ENCODE assay signal across 8 cellular contexts in the genomic region with DNA sequence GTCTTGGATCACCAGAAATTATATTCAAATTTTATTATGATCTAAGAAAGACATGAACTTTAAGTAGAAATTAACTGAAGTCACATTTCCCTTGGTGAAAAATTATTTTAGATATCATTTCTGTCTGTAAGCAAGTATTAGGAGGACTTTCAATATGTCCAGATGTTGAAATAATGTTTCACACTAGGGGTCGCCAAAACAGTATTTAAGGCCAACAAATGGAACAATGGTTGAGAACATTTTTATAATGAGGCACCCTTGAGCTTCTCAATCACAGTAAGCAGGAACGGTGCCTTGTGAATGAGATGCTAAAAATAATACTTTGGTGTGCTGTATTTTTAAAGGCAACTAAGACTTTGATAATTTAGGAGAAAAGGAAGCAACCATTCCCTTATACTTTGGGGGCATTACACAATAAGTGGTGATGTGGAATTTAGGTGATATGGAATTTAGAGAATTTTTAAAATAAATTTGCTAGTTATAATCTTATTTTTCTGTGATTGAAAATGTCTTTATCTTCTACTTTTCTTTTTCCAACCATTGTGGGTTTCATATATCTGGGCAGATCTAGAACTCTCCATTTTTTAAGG. TPM values are rescaled to one million over a fixed set of nuclear protein-coding genes. Genes with fewer than 3 reads are reported as not detected.
DNase-seq lines count a peak whose midpoint lies in the region; ATAC-seq and TF ChIP-seq lines count a peak whose summit lies in the region.

No MANE protein-coding gene starts in this region.

- peak overlapping the region; percentile 87 for H2AFZ ChIP-seq in HCT116 (ENCODE audit: low read depth, low read length, poor library complexity, severe bottlenecking)

- H3K9me2 ChIP-seq in HCT116 (ENCODE audit: insufficient read depth), result no peaks in the 10 kb centered on the region

- peak; percentile 92 for ATAC-seq in HCT116
- ATAC-seq in naive B cell (ENCODE audit: low read depth in 2 of 2), result peak; percentile 85 to 95

- peaks cover 0 to 5% (median 3%) of the 10 kb centered on the region in 3 donors for H3K4me1 Mint-ChIP-seq in naive B cell

- H3K4me2 ChIP-seq in HCT116 (ENCODE audit: low read length), result no peak overlapping the region

- H3K9me3 Mint-ChIP-seq in naive B cell, result no peaks in the 10 kb centered on the region

- peak; percentile 95 for TF ChIP-seq RAD21 in HCT116 (IDR thresholded peaks at IDR 0.05; ENCODE audit: low read depth)

- in situ Hi-C loops in G401 (cut with HindIII; ENCODE audit: low sequenced_read_pairs), result no loop called here

- POLR2A ChIA-PET in AG04450 (lab: Yijun Ruan, JAX), result no interaction called here
- POLR2A ChIA-PET in HCT116 (lab: Charles Lee), result no interaction called here

- no peak overlapping the region for H3K4me3 ChIP-seq in AG04450 (ENCODE audit: low read depth, low read length)
- H3K4me3 ChIP-seq in HCT116 (replicated peaks in 1 of 2; ENCODE audit: low read depth in 1 of 2, low read length in 2 of 2), result no peak overlapping the region
- no peak overlapping the region for H3K4me3 ChIP-seq in epithelial cell of esophagus (ENCODE audit: low read length)

- H3K9me3 ChIP-seq in AG04450 (ENCODE audit: control insufficient read depth, insufficient read depth, low read length) (no peaks in the 10 kb centered on the region), HCT116 (ENCODE audit: control insufficient read depth in 1 of 2, insufficient read depth in 1 of 2, low read depth in 1 of 2, low read length in 2 of 2) (no peaks in the 10 kb centered on the region)

- H3K27me3 Mint-ChIP-seq in naive B cell, result no peaks in the 10 kb centered on the region

- no peaks in the 10 kb centered on the region for H3K79me2 ChIP-seq in HCT116 (ENCODE audit: insufficient read depth, low read length)

- no peaks in the 10 kb centered on the region for H3K36me3 Mint-ChIP-seq in naive B cell

- BruUV-seq in HCT116 (replicated peaks; lab: Mats Ljungman, UMichigan), result no TSS peak

- RAD21 ChIA-PET in HCT116 (lab: Charles Lee; ENCODE audit: low non-redundant PET in 1 of 2, low total read pairs in 2 of 2, uncharacterized antibody in 2 of 2, unreplicated experiment in 2 of 2), result interaction anchor here (0.6 to 1.0 kb wide), 3 partner anchors 377 to 1782 kb away, joined by 3 to 5 read pairs (median 3); no protein-coding TSS in a partner anchor

- DNase-seq in AG04450 (ENCODE audit: low read depth, low spot score) (peak; percentile 29), G401 (ENCODE audit: low spot score) (peak; percentile 28), HCT116 (ENCODE audit: low read depth, low spot score) (peak; percentile 59), MV-4-11 (lab: John Stamatoyannopoulos, UW) (peak; percentile 68), SW 1271 (lab: John Stamatoyannopoulos, UW) (peak; percentile 9 to 71), epithelial cell of esophagus (ENCODE audit: low read depth) (peak; percentile 77), naive B cell (peak; percentile 60), NCI-H446 treated with DMSO at 0.1 percent for 48 hours (lab: John Stamatoyannopoulos, UW) (no peak)

- TF ChIP-seq CTCF in AG04450 (IDR thresholded peaks at IDR 0.05; ENCODE audit: low read depth, low read length), result peak; percentile 73
- TF ChIP-seq CTCF in HCT116 (IDR thresholded peaks at IDR 0.05 in 2 of 3, conservative IDR thresholded peaks at IDR 0.05 in 1 of 3; ENCODE audit: borderline replicate concordance in 1 of 3, insufficient read depth in 1 of 3, low read depth in 2 of 3, low read length in 2 of 3), result peak; percentile 55 to 88 (median 79)
- TF ChIP-seq CTCF in epithelial cell of esophagus (IDR thresholded peaks at IDR 0.05; ENCODE audit: insufficient read depth, low read depth, low read length, missing control alignments), result peak; percentile 54

- no peak for TF ChIP-seq POLR2A in HCT116 (IDR thresholded peaks at IDR 0.05; ENCODE audit: borderline replicate concordance, extremely low read depth, insufficient read depth, insufficient read length)

- H3K27me3 ChIP-seq in AG04450 (ENCODE audit: control insufficient read depth, insufficient read depth, low read length) (no peaks in the 10 kb centered on the region), HCT116 (ENCODE audit: insufficient read depth, low read length) (no peaks in the 10 kb centered on the region)

- H3K9ac ChIP-seq in HCT116 (ENCODE audit: low read length), result no peak overlapping the region

- CTCF ChIA-PET in AG04450 (lab: Charles Lee) (interaction anchor here (0.6 to 1.6 kb wide), 17 partner anchors 9 to 480 kb away, joined by 3 to 15 read pairs (median 3); no protein-coding TSS in a partner anchor), HCT116 (lab: Charles Lee) (interaction anchor here (0.5 to 1.5 kb wide), 11 partner anchors 12 to 1033 kb away, joined by 3 to 21 read pairs (median 3); no protein-coding TSS in a partner anchor)

- H3K4me1 ChIP-seq in HCT116 (ENCODE audit: control insufficient read depth in 1 of 2, insufficient read depth in 2 of 2, low read length in 2 of 2), result no peaks in the 10 kb centered on the region

- no peak overlapping the region for H3K27ac Mint-ChIP-seq in naive B cell

- H3K4me3 Mint-ChIP-seq in naive B cell, result no peak overlapping the region

- H3K36me3 ChIP-seq in HCT116 (ENCODE audit: control insufficient read depth in 1 of 2, insufficient read depth in 2 of 2, low read length in 2 of 2), result no peaks in the 10 kb centered on the region

- intact Hi-C loops in HCT116 (cut with micrococcal nuclease), result loop anchor here (1.0 to 10.0 kb wide), 5 partner anchors 112 to 1527 kb away; no protein-coding TSS in a partner anchor

- H4K20me1 ChIP-seq in HCT116 (ENCODE audit: insufficient read depth), result no peaks in the 10 kb centered on the region

- H3K27ac ChIP-seq in AG04450 (ENCODE audit: low read depth, low read length), result no peak overlapping the region
- no peak overlapping the region for H3K27ac ChIP-seq in HCT116 (ENCODE audit: low read depth, low read length)

TF ChIP-seq in HCT116, 20 proteins besides CTCF, POLR2A, EP300 and RAD21:
- TF ChIP-seq ZFX (IDR thresholded peaks at IDR 0.05) (no peak), CEBPB (IDR thresholded peaks at IDR 0.05; ENCODE audit: low read depth) (peak; percentile 56; the same call in 1 of the 2 replicates), FOSL1 (IDR thresholded peaks at IDR 0.05; ENCODE audit: low read depth) (no peak), SIN3A (IDR thresholded peaks at IDR 0.05; ENCODE audit: low read depth) (no peak), CBX3 (IDR thresholded peaks at IDR 0.05; ENCODE audit: low read depth) (peak; percentile 65; the same call in 1 of the 2 replicates), ELF1 (IDR thresholded peaks at IDR 0.05; ENCODE audit: borderline replicate concordance, low read depth) (no peak)
TF ChIP-seq in HCT116: peak in this region for 2.

RNA-seq across cellular contexts. Expression of gene SF3B5, which starts 9.6 kb away (rescaled TPM):
- polyA plus RNA-seq in AG04450 (2011; rRNA removed) (152 and 200 TPM in 2 replicates), naive B cell (ENCODE audit: low read depth in 6 of 6) (100 to 1,000 TPM; 314 to 420 (median 370) TPM)
- polyA minus RNA-seq in AG04450 (2011; rRNA and poly(A)+ RNA removed), result 121 and 210 TPM in 2 replicates
- 100 and 214 TPM in 2 replicates for total RNA-seq in G401 (2014; rRNA removed; shearing (Covaris generic))
- 173 TPM for total RNA-seq in HCT116 (2021; ENCODE audit: unreplicated experiment)
- 224 and 267 TPM in 2 replicates for polyA plus RNA-seq in HCT116 (2012)

RNA-seq across cellular contexts. Expression of gene STX11, which starts 45.3 kb away (rescaled TPM):
- polyA plus RNA-seq in AG04450 (2011; rRNA removed) (0.16 and 0.17 TPM in 2 replicates), naive B cell (ENCODE audit: low read depth in 6 of 6) (1 to 10 TPM in 5 of 6 donors, under 1 TPM in 1; 0.26 to 4.1 (median 2.8) TPM)
- 0.18 TPM in 1 of 2 replicates, not detected in the other for polyA minus RNA-seq in AG04450 (2011; rRNA and poly(A)+ RNA removed)
- total RNA-seq in G401 (2014; rRNA removed; shearing (Covaris generic)), result 0.07 TPM in 1 of 2 replicates, not detected in the other
- 0.69 TPM for total RNA-seq in HCT116 (2021; ENCODE audit: unreplicated experiment)
- 0.57 and 0.65 TPM in 2 replicates for polyA plus RNA-seq in HCT116 (2012)
